ENCODE assay signal across 1 cellular context in genomic region chr12:96401061-96401871, GRCh38.
TF ChIP-seq lines count a peak whose summit lies in the region.

No MANE protein-coding gene starts in this region.

TF ChIP-seq in HEK293, 187 proteins besides CTCF, POLR2A, EP300 and RAD21 (continued from another document and continues in another):
- no peak for TF ChIP-seq ZNF280D (tag by site-specific recombination; IDR thresholded peaks at IDR 0.05)
- TF ChIP-seq MYNN (tag by site-specific recombination; IDR thresholded peaks at IDR 0.05; ENCODE audit: borderline replicate concordance): peak; percentile 96
- no peak for TF ChIP-seq ZNF239 (tag by site-specific recombination; IDR thresholded peaks at IDR 0.05)
- TF ChIP-seq, protein P1, sequence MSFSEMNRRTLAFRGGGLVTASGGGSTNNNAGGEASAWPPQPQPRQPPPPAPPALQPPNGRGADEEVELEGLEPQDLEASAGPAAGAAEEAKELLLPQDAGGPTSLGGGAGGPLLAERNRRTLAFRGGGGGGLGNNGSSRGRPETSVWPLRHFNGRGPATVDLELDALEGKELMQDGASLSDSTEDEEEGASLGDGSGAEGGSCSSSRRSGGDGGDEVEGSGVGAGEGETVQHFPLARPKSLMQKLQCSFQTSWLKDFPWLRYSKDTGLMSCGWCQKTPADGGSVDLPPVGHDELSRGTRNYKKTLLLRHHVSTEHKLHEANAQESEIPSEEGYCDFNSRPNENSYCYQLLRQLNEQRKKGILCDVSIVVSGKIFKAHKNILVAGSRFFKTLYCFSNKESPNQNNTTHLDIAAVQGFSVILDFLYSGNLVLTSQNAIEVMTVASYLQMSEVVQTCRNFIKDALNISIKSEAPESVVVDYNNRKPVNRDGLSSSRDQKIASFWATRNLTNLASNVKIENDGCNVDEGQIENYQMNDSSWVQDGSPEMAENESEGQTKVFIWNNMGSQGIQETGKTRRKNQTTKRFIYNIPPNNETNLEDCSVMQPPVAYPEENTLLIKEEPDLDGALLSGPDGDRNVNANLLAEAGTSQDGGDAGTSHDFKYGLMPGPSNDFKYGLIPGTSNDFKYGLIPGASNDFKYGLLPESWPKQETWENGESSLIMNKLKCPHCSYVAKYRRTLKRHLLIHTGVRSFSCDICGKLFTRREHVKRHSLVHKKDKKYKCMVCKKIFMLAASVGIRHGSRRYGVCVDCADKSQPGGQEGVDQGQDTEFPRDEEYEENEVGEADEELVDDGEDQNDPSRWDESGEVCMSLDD (tag by site-specific recombination; IDR thresholded peaks at IDR 0.05): no peak
- TF ChIP-seq ZNF785 (tag by site-specific recombination; IDR thresholded peaks at IDR 0.05): no peak
- TF ChIP-seq GLIS1 (tag by site-specific recombination; IDR thresholded peaks at IDR 0.05): no peak
- no peak for TF ChIP-seq ZNF529 (tag by site-specific recombination; IDR thresholded peaks at IDR 0.05; ENCODE audit: insufficient replicate concordance)
- TF ChIP-seq SP2 (tag by site-specific recombination; IDR thresholded peaks at IDR 0.05): peak; percentile 35
- TF ChIP-seq ZBTB17 (tag by site-specific recombination; IDR thresholded peaks at IDR 0.05): peak; percentile 54
- TF ChIP-seq ZNF221 (tag by site-specific recombination; IDR thresholded peaks at IDR 0.05; ENCODE audit: borderline replicate concordance): no peak
- TF ChIP-seq ZNF626 (tag by site-specific recombination; IDR thresholded peaks at IDR 0.05): no peak
- TF ChIP-seq, protein P2, sequence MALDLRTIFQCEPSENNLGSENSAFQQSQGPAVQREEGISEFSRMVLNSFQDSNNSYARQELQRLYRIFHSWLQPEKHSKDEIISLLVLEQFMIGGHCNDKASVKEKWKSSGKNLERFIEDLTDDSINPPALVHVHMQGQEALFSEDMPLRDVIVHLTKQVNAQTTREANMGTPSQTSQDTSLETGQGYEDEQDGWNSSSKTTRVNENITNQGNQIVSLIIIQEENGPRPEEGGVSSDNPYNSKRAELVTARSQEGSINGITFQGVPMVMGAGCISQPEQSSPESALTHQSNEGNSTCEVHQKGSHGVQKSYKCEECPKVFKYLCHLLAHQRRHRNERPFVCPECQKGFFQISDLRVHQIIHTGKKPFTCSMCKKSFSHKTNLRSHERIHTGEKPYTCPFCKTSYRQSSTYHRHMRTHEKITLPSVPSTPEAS (tag by site-specific recombination; IDR thresholded peaks at IDR 0.05): no peak
- TF ChIP-seq ZBTB21 (tag by site-specific recombination; IDR thresholded peaks at IDR 0.05): peak; percentile 20; the same call in 1 of the 2 replicates
- no peak for TF ChIP-seq OVOL3 (tag by site-specific recombination; IDR thresholded peaks at IDR 0.05)
- TF ChIP-seq WT1 (tag by site-specific recombination; IDR thresholded peaks at IDR 0.05): no peak
- TF ChIP-seq ZNF530 (tag by site-specific recombination; IDR thresholded peaks at IDR 0.05; ENCODE audit: low read depth): no peak
- TF ChIP-seq ZNF214 (tag by site-specific recombination; IDR thresholded peaks at IDR 0.05; ENCODE audit: borderline replicate concordance): no peak
- TF ChIP-seq PRDM2 (tag by site-specific recombination; IDR thresholded peaks at IDR 0.05; ENCODE audit: borderline replicate concordance): no peak
- TF ChIP-seq ZNF146 (tag by site-specific recombination; IDR thresholded peaks at IDR 0.05): no peak
- no peak for TF ChIP-seq ZBTB49 (tag by site-specific recombination; IDR thresholded peaks at IDR 0.05; ENCODE audit: low read depth)
- no peak for TF ChIP-seq ZNF24 (tag by site-specific recombination; IDR thresholded peaks at IDR 0.05)
- no peak for TF ChIP-seq ZNF624 (tag by site-specific recombination; IDR thresholded peaks at IDR 0.05)
- no peak for TF ChIP-seq ZNF394 (tag by site-specific recombination; IDR thresholded peaks at IDR 0.05; ENCODE audit: borderline replicate concordance)
- TF ChIP-seq, protein P3, sequence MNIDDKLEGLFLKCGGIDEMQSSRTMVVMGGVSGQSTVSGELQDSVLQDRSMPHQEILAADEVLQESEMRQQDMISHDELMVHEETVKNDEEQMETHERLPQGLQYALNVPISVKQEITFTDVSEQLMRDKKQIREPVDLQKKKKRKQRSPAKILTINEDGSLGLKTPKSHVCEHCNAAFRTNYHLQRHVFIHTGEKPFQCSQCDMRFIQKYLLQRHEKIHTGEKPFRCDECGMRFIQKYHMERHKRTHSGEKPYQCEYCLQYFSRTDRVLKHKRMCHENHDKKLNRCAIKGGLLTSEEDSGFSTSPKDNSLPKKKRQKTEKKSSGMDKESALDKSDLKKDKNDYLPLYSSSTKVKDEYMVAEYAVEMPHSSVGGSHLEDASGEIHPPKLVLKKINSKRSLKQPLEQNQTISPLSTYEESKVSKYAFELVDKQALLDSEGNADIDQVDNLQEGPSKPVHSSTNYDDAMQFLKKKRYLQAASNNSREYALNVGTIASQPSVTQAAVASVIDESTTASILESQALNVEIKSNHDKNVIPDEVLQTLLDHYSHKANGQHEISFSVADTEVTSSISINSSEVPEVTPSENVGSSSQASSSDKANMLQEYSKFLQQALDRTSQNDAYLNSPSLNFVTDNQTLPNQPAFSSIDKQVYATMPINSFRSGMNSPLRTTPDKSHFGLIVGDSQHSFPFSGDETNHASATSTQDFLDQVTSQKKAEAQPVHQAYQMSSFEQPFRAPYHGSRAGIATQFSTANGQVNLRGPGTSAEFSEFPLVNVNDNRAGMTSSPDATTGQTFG (tag by site-specific recombination; IDR thresholded peaks at IDR 0.05; ENCODE audit: borderline replicate concordance): no peak
- TF ChIP-seq HIC1 (tag by site-specific recombination; IDR thresholded peaks at IDR 0.05): no peak
- no peak for TF ChIP-seq PRDM4 (tag by site-specific recombination; IDR thresholded peaks at IDR 0.05)
- no peak for TF ChIP-seq ZNF561 (tag by site-specific recombination; IDR thresholded peaks at IDR 0.05; ENCODE audit: borderline replicate concordance)
- no peak for TF ChIP-seq GFI1B (tag by site-specific recombination; IDR thresholded peaks at IDR 0.05)
- no peak for TF ChIP-seq ZNF560 (tag by site-specific recombination; IDR thresholded peaks at IDR 0.05; ENCODE audit: borderline replicate concordance)
- TF ChIP-seq ZNF654 (tag by site-specific recombination; IDR thresholded peaks at IDR 0.05; ENCODE audit: low read depth): peak; percentile 25; the same call in 1 of the 2 replicates
- TF ChIP-seq PBX3 (CRISPR knock-in tag; IDR thresholded peaks at IDR 0.05): no peak
